Comparison of ENCODE assay signal across 7 cellular contexts in genomic region chr22:22865311-22866072, GRCh38. TPM values are rescaled to one million over a fixed set of nuclear protein-coding genes. Genes with fewer than 3 reads are reported as not detected.
A peak's percentile ranks its signal among the peaks of the same experiment; 100 is the strongest.
DNase-seq lines count a peak whose midpoint lies in the region; ATAC-seq and TF ChIP-seq lines count a peak whose summit lies in the region.

No MANE protein-coding gene starts in this region.

- H3K4me3 ChIP-seq in SU-DHL-6 (ENCODE audit: insufficient read depth, low read length, poor library complexity, severe bottlenecking), result peak overlapping the region; percentile 2

- no peaks in the 10 kb centered on the region for H3K9me3 ChIP-seq in SU-DHL-6 (ENCODE audit: insufficient read depth, low read length)

- no peaks in the 10 kb centered on the region for H3K27me3 Mint-ChIP-seq in naive thymus-derived CD8-positive, alpha-beta T cell
- H3K27me3 Mint-ChIP-seq in chondrocyte (ENCODE audit: low read depth), result peaks cover 68% of the 10 kb centered on the region

- no peaks in the 10 kb centered on the region for H4K20me1 ChIP-seq in SU-DHL-6 (ENCODE audit: low read depth, low read length)

- H3K9me3 Mint-ChIP-seq in naive thymus-derived CD8-positive, alpha-beta T cell, result peaks cover 0 to 12% (median 0%) of the 10 kb centered on the region in 9 donors
- no peaks in the 10 kb centered on the region for H3K9me3 Mint-ChIP-seq in chondrocyte (ENCODE audit: low read depth)

- no peaks in the 10 kb centered on the region for H3K36me3 ChIP-seq in SU-DHL-6 (ENCODE audit: low read length)

- no peaks in the 10 kb centered on the region for H3K36me3 Mint-ChIP-seq in naive thymus-derived CD8-positive, alpha-beta T cell
- no peaks in the 10 kb centered on the region for H3K36me3 Mint-ChIP-seq in chondrocyte (ENCODE audit: low read depth)

- DNase-seq in naive thymus-derived CD8-positive, alpha-beta T cell, result peak in 3 of 10 donors; percentile 18 to 37 (median 36)
- DNase-seq in superior temporal gyrus (ENCODE audit: extremely low spot score), result no peak
- DNase-seq in chondrocyte (ENCODE audit: low spot score), result no peak
- no peak for DNase-seq in SHP77 treated with DMSO at 0.1 percent for 48 hours (lab: John Stamatoyannopoulos, UW)

- H3K9ac ChIP-seq in SU-DHL-6 (ENCODE audit: low read length), result peak overlapping the region; percentile 58

- H3F3A ChIP-seq in SU-DHL-6 (ENCODE audit: insufficient read depth), result peaks cover 65% of the 10 kb centered on the region

- H3K4me1 Mint-ChIP-seq in naive thymus-derived CD8-positive, alpha-beta T cell, result peaks cover 28 to 59% (median 45%) of the 10 kb centered on the region in 4 donors
- H3K4me1 Mint-ChIP-seq in chondrocyte (ENCODE audit: low read depth), result no peaks in the 10 kb centered on the region

- peak overlapping the region in 9 of 10 donors; percentile 58 to 86 (median 73) for H3K27ac Mint-ChIP-seq in naive thymus-derived CD8-positive, alpha-beta T cell
- no peak overlapping the region for H3K27ac Mint-ChIP-seq in chondrocyte (ENCODE audit: unreplicated experiment)

- peak overlapping the region; percentile 96 for H3K27ac ChIP-seq in SU-DHL-6 (ENCODE audit: low read depth, low read length)

- H3K79me2 ChIP-seq in SU-DHL-6 (ENCODE audit: insufficient read depth, low read length), result no peaks in the 10 kb centered on the region

- POLR2A ChIA-PET in naive thymus-derived CD8-positive, alpha-beta T cell (lab: Charles Lee), result interaction anchor here (1.0 to 2.3 kb wide), 7 partner anchors 10 to 54 kb away, joined by 3 to 8 read pairs (median 4); no protein-coding TSS in a partner anchor

- H3K4me2 ChIP-seq in SU-DHL-6 (ENCODE audit: low read depth, low read length, poor library complexity, severe bottlenecking), result peak overlapping the region; percentile 67

- no peaks in the 10 kb centered on the region for H3K27me3 ChIP-seq in SU-DHL-6 (ENCODE audit: low read length)

- no peaks in the 10 kb centered on the region for H3K9me2 ChIP-seq in SU-DHL-6 (replicated peaks; ENCODE audit: insufficient read depth, low read length)

- H2AFZ ChIP-seq in SU-DHL-6 (ENCODE audit: low read depth, low read length, severe bottlenecking), result no peak overlapping the region

- H3K4me3 Mint-ChIP-seq in naive thymus-derived CD8-positive, alpha-beta T cell, result peak overlapping the region in 8 of 10 donors; percentile 1 to 62 (median 47)
- no peak overlapping the region for H3K4me3 Mint-ChIP-seq in chondrocyte (ENCODE audit: unreplicated experiment)

- TF ChIP-seq CTCF in SU-DHL-6 (IDR thresholded peaks at IDR 0.05; ENCODE audit: insufficient read depth, low read length, poor library complexity, severe bottlenecking) (no peak), chondrocyte (IDR thresholded peaks at IDR 0.05) (no peak)

- peak; percentile 63 for ATAC-seq in GM19025 (IDR thresholded peaks at IDR 0.05; ENCODE audit: low read depth, unreplicated experiment)
- peak; percentile 88 for ATAC-seq in HG02642 (IDR thresholded peaks at IDR 0.05; ENCODE audit: poor library complexity, unreplicated experiment)
- ATAC-seq in naive thymus-derived CD8-positive, alpha-beta T cell, result peak; percentile 72 to 91

RNA-seq across cellular contexts. Expression of gene IGLL5, which starts 22.1 kb away (rescaled TPM):
- 1 to 10 TPM; 1.6 to 2.4 TPM for total RNA-seq in naive thymus-derived CD8-positive, alpha-beta T cell
- under 1 TPM in 2 of 3 donors, not detected in 1; 0.27 to 0.33 TPM for polyA plus RNA-seq in naive thymus-derived CD8-positive, alpha-beta T cell
- total RNA-seq in chondrocyte, result not detected in 3 replicates
